21 cellular contexts compared by ENCODE assay signal in the genomic region with DNA sequence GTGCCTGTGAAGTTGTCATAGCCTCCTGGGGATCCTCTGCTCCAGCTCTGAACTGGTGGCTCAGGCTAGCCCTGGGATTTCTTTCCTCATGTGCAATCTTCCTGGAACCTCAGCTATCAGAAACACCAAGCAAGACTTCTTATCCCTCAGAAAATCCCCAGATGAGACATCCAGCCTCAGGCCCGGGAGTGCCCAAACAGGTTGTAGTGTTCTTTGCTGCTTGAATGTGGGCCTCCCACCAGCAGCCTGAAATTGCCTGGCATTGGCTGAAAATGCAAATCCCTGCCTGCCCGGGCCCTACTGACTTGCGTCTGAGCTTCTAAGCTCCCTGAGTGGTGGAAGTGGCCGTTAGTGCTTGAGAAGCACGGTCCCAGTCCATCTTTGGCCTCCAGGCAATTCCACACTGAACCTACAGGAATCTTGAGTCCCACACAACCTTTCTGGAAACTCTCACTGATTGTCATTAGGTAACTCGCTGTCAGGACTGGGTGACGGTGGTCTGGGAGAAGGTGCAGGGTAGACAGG.
A peak's percentile ranks its signal among the peaks of the same experiment; 100 is the strongest.
DNase-seq lines count a peak whose midpoint lies in the region; ATAC-seq and TF ChIP-seq lines count a peak whose summit lies in the region.
"Had no signal": no experiment of that assay in that cellular context is flagged by ENCODE, and none has a peak within 500 bp of the region (broad histone marks: within the 10 kb centered on the region; RNA-seq: fewer than 3 reads in every experiment).

No MANE protein-coding gene starts in this region.

- H3K9ac ChIP-seq in neuronal stem cell (ENCODE audit: low read depth, low read length, poor library complexity) = no peak overlapping the region

- no peak overlapping the region for H3K23ac ChIP-seq in neuronal stem cell (ENCODE audit: low read depth, low read length, poor library complexity)

- H3K18ac ChIP-seq in neuronal stem cell (ENCODE audit: low read length) = no peak overlapping the region

- peak overlapping the region; percentile 8 for H2AFZ ChIP-seq in neuronal stem cell (ENCODE audit: low read length)

- no peaks in the 10 kb centered on the region for H3K9me3 ChIP-seq in RWPE2 (ENCODE audit: severe bottlenecking)
- H3K9me3 ChIP-seq in neuronal stem cell (replicated peaks in 1 of 2; ENCODE audit: control insufficient read depth in 2 of 2, insufficient read depth in 1 of 2, low read depth in 1 of 2, low read length in 2 of 2) = no peaks in the 10 kb centered on the region
- H3K9me3 ChIP-seq: SJCRH30 had no signal

- H3K36me3 ChIP-seq in RWPE2 (ENCODE audit: low read depth) (no peaks in the 10 kb centered on the region), neuronal stem cell (replicated peaks in 1 of 2; ENCODE audit: control insufficient read depth in 2 of 2, insufficient read depth in 2 of 2, low read length in 2 of 2) (no peaks in the 10 kb centered on the region)
- H3K36me3 ChIP-seq: SJCRH30 had no signal

- H3K79me1 ChIP-seq in neuronal stem cell (ENCODE audit: low read depth, low read length) = no peaks in the 10 kb centered on the region

- H3K27me3 ChIP-seq in RWPE2 (ENCODE audit: insufficient read depth, poor library complexity, severe bottlenecking) (no peaks in the 10 kb centered on the region), neuronal stem cell (ENCODE audit: control insufficient read depth in 3 of 3, insufficient read depth in 3 of 3, low read depth in 1 of 3, low read length in 3 of 3) (no peaks in the 10 kb centered on the region)
- H3K27me3 ChIP-seq: SJCRH30 had no signal

- no peak overlapping the region for H2AK5ac ChIP-seq in neuronal stem cell (ENCODE audit: low read depth, low read length)

- ATAC-seq in RWPE2 (ENCODE audit: low read depth) (peak; percentile 42; the same call in 1 of the 3 replicates), HG02610 (IDR thresholded peaks at IDR 0.05; ENCODE audit: unreplicated experiment) (no peak), HG02885 (IDR thresholded peaks at IDR 0.05; ENCODE audit: poor library complexity, unreplicated experiment) (no peak), HG02588 (IDR thresholded peaks at IDR 0.05; ENCODE audit: unreplicated experiment) (no peak)
- ATAC-seq: CD8-positive, alpha-beta T cell; GM23338; Panc1 had no signal

- DNase-seq in HPDE6-E6E7 (ENCODE audit: extremely low spot score) (peak; percentile 43), RWPE2 (ENCODE audit: low spot score) (no peak), fibroblast of the aortic adventitia (ENCODE audit: low read depth) (peak; percentile 7), neuronal stem cell (ENCODE audit: low spot score) (no peak), NCI-H187 treated with DMSO at 0.1 percent for 48 hours (lab: John Stamatoyannopoulos, UW) (no peak)
- DNase-seq: AML-193; CD8-positive, alpha-beta T cell; DND-41; HCEC 1CT; KBM-7; NCI-H1092; NCI-H1436; NCI-H1930; NCI-H510A treated with DMSO at 0.1 percent for 48 hours; NCI-H748 treated with DMSO at 0.1 percent for 48 hours; SJCRH30 had no signal

- H3K4ac ChIP-seq in neuronal stem cell (ENCODE audit: low read length) = no peak overlapping the region

- H2BK15ac ChIP-seq in neuronal stem cell (ENCODE audit: low read length) = no peak overlapping the region

- no peak for TF ChIP-seq CTCF in RWPE2 (IDR thresholded peaks at IDR 0.05; ENCODE audit: poor library complexity, severe bottlenecking)
- no peak for TF ChIP-seq CTCF in fibroblast of the aortic adventitia (IDR thresholded peaks at IDR 0.05; ENCODE audit: insufficient read depth, low read length)

- H3K4me1 ChIP-seq in RWPE2 (ENCODE audit: insufficient read depth, poor library complexity, severe bottlenecking) (no peaks in the 10 kb centered on the region), neuronal stem cell (ENCODE audit: control insufficient read depth in 2 of 2, insufficient read depth in 1 of 2, low read depth in 1 of 2, low read length in 2 of 2) (peaks cover 0 to 4% of the 10 kb centered on the region in 2 donors)
- H3K4me1 ChIP-seq: SJCRH30 had no signal

- H4K8ac ChIP-seq in neuronal stem cell (ENCODE audit: low read depth, low read length) = no peak overlapping the region

- H3K4me3 ChIP-seq in RWPE2 (ENCODE audit: severe bottlenecking) (no peak overlapping the region), fibroblast of the aortic adventitia (ENCODE audit: low read depth, low read length) (no peak overlapping the region), neuronal stem cell (ENCODE audit: low read length in 2 of 2) (no peak overlapping the region)
- H3K4me3 ChIP-seq: GM23338, SJCRH30 had no signal

- WGBS in neuronal stem cell (ENCODE audit: extremely low coverage in 2 of 2, insufficient read length in 2 of 2, insufficient replicate concordance in 1 of 2), 2 donors = no CpG with 5 or more reads among the region's 7 CpGs

- H2BK12ac ChIP-seq in neuronal stem cell (ENCODE audit: low read length) = no peak overlapping the region

- no peak overlapping the region for H3K4me2 ChIP-seq in neuronal stem cell (ENCODE audit: insufficient read depth, low read length, poor library complexity, severe bottlenecking)
- H3K4me2 ChIP-seq: GM23338 had no signal

- no peak overlapping the region for H4K91ac ChIP-seq in neuronal stem cell (ENCODE audit: low read depth, low read length, poor library complexity)

- H3K27ac ChIP-seq in RWPE2 (ENCODE audit: poor library complexity, severe bottlenecking) = no peak overlapping the region
- no peak overlapping the region for H3K27ac ChIP-seq in neuronal stem cell (replicated peaks; ENCODE audit: low read length)
- H3K27ac ChIP-seq: SJCRH30 had no signal

- H2BK5ac ChIP-seq in neuronal stem cell (ENCODE audit: low read length) = no peak overlapping the region

- no peak overlapping the region for H3K14ac ChIP-seq in neuronal stem cell (ENCODE audit: low read length)

- peak overlapping the region; percentile 5 for H2BK120ac ChIP-seq in neuronal stem cell (ENCODE audit: low read depth, low read length)

Comparison
In these comparisons a context has a peak if more than half of its experiments do, and no peak if none do; other contexts are left out.
1. DNase-seq: peak in HPDE6-E6E7 (single experiment) and fibroblast of the aortic adventitia (single experiment); none in RWPE2 (single experiment), neuronal stem cell (single experiment) and NCI-H187 treated with DMSO at 0.1 percent for 48 hours (single experiment).